ENCODE assay signal across 1 cellular context in genomic region chr1:170599033-170599432, GRCh38.
TF ChIP-seq lines count a peak whose summit lies in the region.

No MANE protein-coding gene starts in this region.

TF ChIP-seq in GM12878, 131 proteins besides CTCF, POLR2A, EP300 and RAD21 (continued from another document):
- no peak for TF ChIP-seq MAX (IDR thresholded peaks at IDR 0.05; ENCODE audit: low read depth, low read length)
- TF ChIP-seq POLR2AphosphoS2 (IDR thresholded peaks at IDR 0.05; ENCODE audit: low read depth, low read length) = no peak
- no peak for TF ChIP-seq ZNF207 (IDR thresholded peaks at IDR 0.05; ENCODE audit: borderline replicate concordance)
- TF ChIP-seq BHLHE40 (IDR thresholded peaks at IDR 0.05; ENCODE audit: borderline replicate concordance in 1 of 2, low read depth in 2 of 2, low read length in 1 of 2) = no peak
- no peak for TF ChIP-seq RELA (IDR thresholded peaks at IDR 0.05; ENCODE audit: borderline replicate concordance, partially characterized antibody)
